In the genomic region with DNA sequence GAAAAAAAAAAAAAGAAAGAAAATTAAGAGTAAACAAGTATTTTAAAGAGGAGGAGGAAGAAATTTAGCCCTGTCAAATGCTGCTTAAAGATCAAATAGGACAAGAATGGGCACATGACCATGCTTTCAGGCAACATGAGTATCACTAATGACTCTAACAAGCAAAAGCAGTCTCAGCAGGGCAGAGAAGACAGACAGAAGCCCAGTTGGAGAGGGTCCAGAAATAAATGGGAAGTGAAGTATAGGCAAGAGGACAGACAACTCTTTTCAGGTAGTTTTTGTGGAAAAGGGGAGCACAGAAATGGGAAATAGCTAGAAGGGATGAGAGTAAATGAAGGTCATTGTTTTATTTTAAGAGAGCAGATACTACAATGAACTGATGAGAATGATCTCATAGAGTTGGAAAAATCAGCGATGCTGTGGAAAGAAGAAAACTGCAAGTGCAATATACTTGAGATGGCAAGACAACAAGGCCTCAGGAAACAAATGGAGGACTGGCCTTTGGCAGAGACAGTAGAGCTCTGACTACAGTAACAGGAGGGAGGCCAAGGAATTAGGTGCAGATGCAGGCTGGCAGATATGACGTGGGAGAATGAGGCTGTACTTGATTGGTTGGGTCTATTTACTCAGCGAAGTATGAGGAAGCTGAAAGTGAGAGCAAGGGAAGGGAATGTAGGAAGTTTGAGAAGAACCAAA, we compare ENCODE assay signal across 16 cellular contexts. TPM values are rescaled to one million over a fixed set of nuclear protein-coding genes. Genes with fewer than 3 reads are reported as not detected.
DNase-seq lines count a peak whose midpoint lies in the region; ATAC-seq and TF ChIP-seq lines count a peak whose summit lies in the region.
"Had no signal": no experiment of that assay in that cellular context is flagged by ENCODE, and none has a peak within 500 bp of the region (broad histone marks: within the 10 kb centered on the region; RNA-seq: fewer than 3 reads in every experiment).

No MANE protein-coding gene starts in this region.

- no peaks in the 10 kb centered on the region for H3K36me3 ChIP-seq in breast epithelium

- TF ChIP-seq CTCF in breast epithelium (IDR thresholded peaks at IDR 0.05): no peak

- no peak for TF ChIP-seq POLR2A in breast epithelium (IDR thresholded peaks at IDR 0.05)

- DNase-seq in T47D (ENCODE audit: low read depth in 1 of 2, low spot score in 1 of 2) (peak; percentile 21 to 86), breast epithelium (ENCODE audit: low spot score in 2 of 2) (no peak), globus pallidus (ENCODE audit: low spot score) (peak; percentile 67)
- DNase-seq: activated naive CD8-positive, alpha-beta T cell treated with anti-CD3 and anti-CD28 coated beads for 36 hours; NCI-H1105 treated with DMSO at 0.1 percent for 48 hours; NCI-H345; T-helper 1 cell; testis had no signal

- H3K4me3 ChIP-seq in breast epithelium: no peak overlapping the region
- H3K4me3 ChIP-seq: PC-9, testis had no signal

- no peak overlapping the region for H3K27ac ChIP-seq in breast epithelium
- H3K27ac ChIP-seq in angular gyrus (ENCODE audit: low read depth, low read length): peak overlapping the region; percentile 94
- H3K27ac ChIP-seq in temporal lobe (ENCODE audit: low read depth, low read length): peak overlapping the region; percentile 99
- H3K27ac ChIP-seq: PC-9, testis had no signal

- no peak for ATAC-seq in GM18870 (IDR thresholded peaks at IDR 0.05; ENCODE audit: unreplicated experiment)
- no peak for ATAC-seq in HG03520 (IDR thresholded peaks at IDR 0.05; ENCODE audit: unreplicated experiment)
- no peak for ATAC-seq in GM21423 (IDR thresholded peaks at IDR 0.05; ENCODE audit: unreplicated experiment)
- ATAC-seq: activated CD4-positive, CD25-positive, alpha-beta regulatory T cell treated with anti-CD3 and anti-CD28 coated beads, Interleukin-2, amount 50 U/mL, for 24 hours; esophagus mucosa had no signal

- no peaks in the 10 kb centered on the region for H3K4me1 ChIP-seq in breast epithelium
- H3K4me1 ChIP-seq: testis had no signal

- intact Hi-C loops in breast epithelium (cut with DNase I; ENCODE audit: low total_unique reads): no loop called here

- no peaks in the 10 kb centered on the region for H3K9me3 ChIP-seq in breast epithelium
- H3K9me3 ChIP-seq: testis had no signal

- in situ Hi-C loops in T47D (cut with HindIII; ENCODE audit: low pct_unique_long_range_greater_than_20kb, low sequenced_read_pairs): no loop called here

- H3K27me3 ChIP-seq in breast epithelium: no peaks in the 10 kb centered on the region
- H3K27me3 ChIP-seq: testis had no signal

RNA-seq across cellular contexts. Expression of a gene that starts 40.3 kb away (rescaled TPM):
- total RNA-seq in breast epithelium: under 1 TPM; under 0.01 to 0.80 (median 0.15) TPM
- total RNA-seq in temporal lobe: 0.98 TPM
- total RNA-seq: PC-9 had no signal

Comparison
In these comparisons a context has a peak if more than half of its experiments do, and no peak if none do; other contexts are left out.
1. DNase-seq: peak in T47D (2 of 2) and globus pallidus (single experiment); none in breast epithelium (0 of 2).
2. H3K27ac ChIP-seq: peak in angular gyrus (single experiment) and temporal lobe (single experiment); none in breast epithelium (0 of 2).